8 cellular contexts compared by ENCODE assay signal in genomic region chr13:30422056-30422914, GRCh38. TPM values are rescaled to one million over a fixed set of nuclear protein-coding genes. Genes with fewer than 3 reads are reported as not detected.
A peak's percentile ranks its signal among the peaks of the same experiment; 100 is the strongest.
DNase-seq lines count a peak whose midpoint lies in the region; ATAC-seq and TF ChIP-seq lines count a peak whose summit lies in the region.

UBE2L5 (plus strand) TSS chr13:30422493; CDS start chr13:30427991, 5,498 bp downstream.

- peak within 1 kb of the TSS; percentile 70 for H3K9ac ChIP-seq in HUES48 (ENCODE audit: low read depth, low read length)

- peak within 1 kb of the TSS; percentile 85 for H3K4me3 ChIP-seq in HUES48 (ENCODE audit: low read depth, low read length)
- H3K4me3 ChIP-seq in cardiac muscle cell: peak within 1 kb of the TSS; percentile 53
- H3K4me3 ChIP-seq in ovary: peak within 1 kb of the TSS; percentile 66
- peak within 1 kb of the TSS in 2 of 3 donors; percentile 59 to 73 for H3K4me3 ChIP-seq in thyroid gland (replicated peaks in 1 of 3)

- H3K36me3 ChIP-seq in HUES48 (ENCODE audit: control insufficient read depth, insufficient read depth, low read length) (no peaks in the 10 kb centered on the region), cardiac muscle cell (no peaks in the 10 kb centered on the region), ovary (no peaks in the 10 kb centered on the region), thyroid gland (no peaks in the 10 kb centered on the region)

- peak; percentile 62 for ATAC-seq in GM19452 (IDR thresholded peaks at IDR 0.05; ENCODE audit: unreplicated experiment)

- TF ChIP-seq EP300 in ovary (IDR thresholded peaks at IDR 0.05): no peak

- intact Hi-C loops in ovary (cut with DNase I) (no loop called here), thyroid gland (cut with DNase I) (no loop called here)

- no peak for TF ChIP-seq POLR2A in ovary (IDR thresholded peaks at IDR 0.05)
- peak in 1 of 2 donors; percentile 79 for TF ChIP-seq POLR2A in thyroid gland (IDR thresholded peaks at IDR 0.05)

- peak within 1 kb of the TSS; percentile 83 for H3K27ac ChIP-seq in HUES48 (ENCODE audit: low read depth, low read length)
- H3K27ac ChIP-seq in cardiac muscle cell: peak within 1 kb of the TSS; percentile 71
- H3K27ac ChIP-seq in ovary: peak within 1 kb of the TSS; percentile 83 to 89
- H3K27ac ChIP-seq in thyroid gland: peak within 1 kb of the TSS; percentile 92 to 99 (median 95)

- H3K4me1 ChIP-seq in HUES48 (ENCODE audit: control insufficient read depth, insufficient read depth, low read length): peaks cover 9% of the 10 kb centered on the region
- no peaks in the 10 kb centered on the region for H3K4me1 ChIP-seq in cardiac muscle cell (ENCODE audit: low read depth)
- no peaks in the 10 kb centered on the region for H3K4me1 ChIP-seq in ovary (ENCODE audit: insufficient read depth)
- peaks cover 0 to 5% of the 10 kb centered on the region in 2 donors for H3K4me1 ChIP-seq in thyroid gland

- 1 to 2% (median 2%) methylated on average over 46 to 56 of the region's 57 CpGs for WGBS in ovary, 3 donors
- WGBS in thyroid gland, 2 donors: 2 to 3% methylated on average over 37 to 42 of the region's 57 CpGs

- TF ChIP-seq CTCF in cardiac muscle cell (IDR thresholded peaks at IDR 0.05; ENCODE audit: low read depth, low read length): no peak
- no peak for TF ChIP-seq CTCF in ovary (IDR thresholded peaks at IDR 0.05)
- no peak for TF ChIP-seq CTCF in thyroid gland (IDR thresholded peaks at IDR 0.05)

- peak; percentile 69 for DNase-seq in COR-L47 (lab: John Stamatoyannopoulos, UW)
- DNase-seq in SK-N-DZ (ENCODE audit: low spot score): peak; percentile 61
- peak; percentile 22 for DNase-seq in activated naive CD8-positive, alpha-beta T cell treated with anti-CD3 and anti-CD28 coated beads, Interleukin-2, amount 50 U/mL, for 16 hours (ENCODE audit: low read depth, low spot score)
- peak; percentile 84 to 87 for DNase-seq in cardiac muscle cell (ENCODE audit: low read depth in 1 of 2, low spot score in 1 of 2)
- DNase-seq in ovary: peak; percentile 76 to 85 (median 80)
- peak; percentile 79 to 81 for DNase-seq in thyroid gland

- H3K9me3 ChIP-seq in HUES48 (ENCODE audit: control insufficient read depth, insufficient read depth, low read length): no peaks in the 10 kb centered on the region
- H3K9me3 ChIP-seq in cardiac muscle cell (ENCODE audit: low read depth): no peaks in the 10 kb centered on the region
- no peaks in the 10 kb centered on the region for H3K9me3 ChIP-seq in ovary
- no peaks in the 10 kb centered on the region for H3K9me3 ChIP-seq in thyroid gland

- H3K27me3 ChIP-seq in HUES48 (ENCODE audit: control insufficient read depth, insufficient read depth, low read length): peaks cover 10% of the 10 kb centered on the region
- no peaks in the 10 kb centered on the region for H3K27me3 ChIP-seq in cardiac muscle cell
- H3K27me3 ChIP-seq in ovary: no peaks in the 10 kb centered on the region
- H3K27me3 ChIP-seq in thyroid gland: no peaks in the 10 kb centered on the region

RNA-seq across cellular contexts. Expression of gene UBE2L5, which starts in this region (rescaled TPM):
- not detected in 2 replicates for polyA plus RNA-seq in SK-N-DZ (2014; cell fraction: cytosol; rRNA removed)
- polyA plus RNA-seq in SK-N-DZ (2014; cell fraction: nucleus; rRNA removed): not detected in 2 replicates
- 0.06 TPM in 1 of 2 replicates, not detected in the other for total RNA-seq in cardiac muscle cell
- not detected in 2 replicates for polyA plus RNA-seq in cardiac muscle cell
- under 1 TPM in 2 of 7 donors, not detected in 5; 0.11 to 0.15 TPM for total RNA-seq in ovary
- polyA plus RNA-seq in ovary: under 1 TPM in 1 of 2 donors, not detected in 1; 0.48 TPM
- not detected for total RNA-seq in thyroid gland

Comparison
In these comparisons a context has a peak if more than half of its experiments do, and no peak if none do; other contexts are left out.
1. Peak in every context shown above with its lines: DNase-seq, ATAC-seq, H3K4me3 ChIP-seq and H3K27ac ChIP-seq.
2. Peak in DNase-seq, H3K4me3 ChIP-seq and H3K27ac ChIP-seq in cardiac muscle cell; RNA of the gene not detected or under 1 TPM.
3. Peak in DNase-seq, H3K4me3 ChIP-seq and H3K27ac ChIP-seq in ovary; RNA of the gene not detected or under 1 TPM.
4. Peak in DNase-seq, H3K4me3 ChIP-seq and H3K27ac ChIP-seq in thyroid gland; RNA of the gene not detected or under 1 TPM.
5. DNase-seq: peak in every context shown above with its lines; median percentile 86 in cardiac muscle cell; 80 in ovary; 80 in thyroid gland; 69 in COR-L47; 61 in SK-N-DZ; 22 in activated naive CD8-positive, alpha-beta T cell treated with anti-CD3 and anti-CD28 coated beads, Interleukin-2, amount 50 U/mL, for 16 hours.